26 cellular contexts compared by ENCODE assay signal in genomic region chr7:96838481-96838880, GRCh38.
A peak's percentile ranks its signal among the peaks of the same experiment; 100 is the strongest.
DNase-seq lines count a peak whose midpoint lies in the region; ATAC-seq, FAIRE-seq and TF ChIP-seq lines count a peak whose summit lies in the region.
"Had no signal": no experiment of that assay in that cellular context is flagged by ENCODE, and none has a peak within 500 bp of the region (broad histone marks: within the 10 kb centered on the region; RNA-seq: fewer than 3 reads in every experiment).

No MANE protein-coding gene starts in this region.

- H3K27ac Mint-ChIP-seq in T-helper 2 cell treated with Interferon-gamma antibody and Interleukin-4, amounts not matched to agents 5 μg/mL and 100 μg/mL, for 36 hours, result no peak overlapping the region
- H3K27ac Mint-ChIP-seq in natural killer cell, result no peak overlapping the region

- no peak for FAIRE-seq in HepG2 (lab: Jason Lieb, UNC)
- FAIRE-seq: GM12892, GM19239, H54 had no signal

- TF ChIP-seq RAD21 in HepG2 (CRISPR knock-in tag; IDR thresholded peaks at IDR 0.05), result no peak

- peaks cover 28% of the 10 kb centered on the region for H3K4me1 Mint-ChIP-seq in T-helper 2 cell treated with Interferon-gamma antibody and Interleukin-4, amounts not matched to agents 5 μg/mL and 100 μg/mL, for 36 hours (ENCODE audit: low read depth)
- peaks cover 43 to 47% of the 10 kb centered on the region in 2 donors for H3K4me1 Mint-ChIP-seq in natural killer cell

- POLR2A ChIA-PET in HepG2 (lab: Yijun Ruan, JAX), result interaction anchor here (1.5 kb wide), 1 partner anchor 178 kb away, joined by 3 read pairs; no protein-coding TSS in a partner anchor

- intact Hi-C loops in HepG2 (cut with micrococcal nuclease; ENCODE audit: unreplicated experiment), result no loop called here
- intact Hi-C loops in natural killer cell (cut with micrococcal nuclease), result no loop called here
- intact Hi-C loops in stomach (cut with DNase I; ENCODE audit: low total_unique reads), result no loop called here

- peaks cover 21 to 37% (median 31%) of the 10 kb centered on the region in 10 experiments for H3K4me1 ChIP-seq in BLaER1 treated with 17β-estradiol and CSF1 and Interleukin-3, amounts not matched to agents 10 nM and 100 nM
- H3K4me1 ChIP-seq in HepG2 (ENCODE audit: insufficient read depth, low read length) (peaks cover 23% of the 10 kb centered on the region), stomach (peaks cover 0 to 5% (median 0%) of the 10 kb centered on the region in 4 donors)
- H3K4me1 ChIP-seq: SJCRH30 had no signal

- in situ Hi-C loops in HepG2 (cut with HindIII; ENCODE audit: extremely low pct_ligation_motif_present, low pct_unique_long_range_greater_than_20kb), result no loop called here

- no peaks in the 10 kb centered on the region for H3K79me2 ChIP-seq in HepG2 (ENCODE audit: insufficient read depth, low read length)

- peaks cover 3% of the 10 kb centered on the region for H3K36me3 Mint-ChIP-seq in T-helper 2 cell treated with Interferon-gamma antibody and Interleukin-4, amounts not matched to agents 5 μg/mL and 100 μg/mL, for 36 hours (ENCODE audit: low read depth)
- H3K36me3 Mint-ChIP-seq in natural killer cell, result no peaks in the 10 kb centered on the region
- H3K36me3 Mint-ChIP-seq: CD8-positive, alpha-beta memory T cell; IgD-negative memory B cell had no signal

- TF ChIP-seq POLR2A in HepG2 (IDR thresholded peaks at IDR 0.05; ENCODE audit: insufficient read depth in 1 of 2, low read depth in 2 of 2, low read length in 2 of 2) (no peak), stomach (IDR thresholded peaks at IDR 0.05) (no peak)

- no peaks in the 10 kb centered on the region for H3K36me3 ChIP-seq in BLaER1 treated with 17β-estradiol and CSF1 and Interleukin-3, amounts not matched to agents 10 nM and 100 nM
- no peaks in the 10 kb centered on the region for H3K36me3 ChIP-seq in HepG2 (replicated peaks in 1 of 2; ENCODE audit: control insufficient read depth in 1 of 2, insufficient read depth in 2 of 2, low read length in 2 of 2)
- H3K36me3 ChIP-seq in stomach, result no peaks in the 10 kb centered on the region
- H3K36me3 ChIP-seq: SJCRH30 had no signal

- H3K9me3 ChIP-seq in BLaER1 treated with 17β-estradiol and CSF1 and Interleukin-3, amounts not matched to agents 10 nM and 100 nM (replicated peaks in 1 of 11), result no peaks in the 10 kb centered on the region
- H3K9me3 ChIP-seq in HepG2 (ENCODE audit: low read length) (no peaks in the 10 kb centered on the region), stomach (no peaks in the 10 kb centered on the region)
- H3K9me3 ChIP-seq: SJCRH30 had no signal

- H3K27me3 Mint-ChIP-seq in T-helper 2 cell treated with Interferon-gamma antibody and Interleukin-4, amounts not matched to agents 5 μg/mL and 100 μg/mL, for 36 hours (ENCODE audit: low read depth), result peaks cover 71% of the 10 kb centered on the region
- H3K27me3 Mint-ChIP-seq in natural killer cell (ENCODE audit: low read depth in 2 of 2), result peaks cover 17 to 36% of the 10 kb centered on the region in 2 donors

- no peaks in the 10 kb centered on the region for H4K20me1 ChIP-seq in BLaER1 treated with 17β-estradiol and CSF1 and Interleukin-3, amounts not matched to agents 10 nM and 100 nM
- no peaks in the 10 kb centered on the region for H4K20me1 ChIP-seq in HepG2 (ENCODE audit: insufficient read depth, low read length)

- no peak for DNase-seq in T-helper 2 cell treated with Interferon-gamma antibody and Interleukin-4, amounts not matched to agents 5 μg/mL and 100 μg/mL, for 36 hours (ENCODE audit: low spot score)
- DNase-seq in T-helper 2 cell (no peak), HepG2 (ENCODE audit: low spot score) (no peak), natural killer cell (no peak), stomach (no peak), NCI-H1930 (lab: John Stamatoyannopoulos, UW) (no peak)
- DNase-seq in activated CD4-positive, alpha-beta T cell treated with anti-CD3 and anti-CD28 coated beads for 48 hours, result no peak
- DNase-seq: Calu3; CD8-positive, alpha-beta memory T cell; DMS79 treated with DMSO at 0.1 percent for 48 hours; MM.1S; NCI-H1694 treated with DMSO at 0.1 percent for 48 hours; NCI-H2081 treated with DMSO at 0.1 percent for 48 hours; NCI-H2171; NCI-H524; NCI-H774; PC-3; SJCRH30 had no signal

- H3K4me2 ChIP-seq in BLaER1 treated with 17β-estradiol and CSF1 and Interleukin-3, amounts not matched to agents 10 nM and 100 nM, result peak overlapping the region; percentile 40 to 83 (median 75)
- 0 out of 2 replicates have a peak overlapping the region, but pooled peaks have one; percentile 11 for H3K4me2 ChIP-seq in HepG2 (ENCODE audit: low read depth, low read length)

- no peak overlapping the region for H3K4me3 ChIP-seq in BLaER1 treated with 17β-estradiol and CSF1 and Interleukin-3, amounts not matched to agents 10 nM and 100 nM
- H3K4me3 ChIP-seq in HepG2 (replicated peaks in 1 of 3; ENCODE audit: insufficient read depth in 1 of 3, low read depth in 2 of 3, low read length in 3 of 3) (no peak overlapping the region), stomach (no peak overlapping the region)
- H3K4me3 ChIP-seq: SJCRH30 had no signal

- BruUV-seq in HepG2 (replicated peaks; lab: Mats Ljungman, UMichigan), result no TSS peak

- H2AFZ ChIP-seq in HepG2 (ENCODE audit: low read length), result peak overlapping the region; percentile 50

- TF ChIP-seq CTCF in HepG2 (CRISPR knock-in tag; IDR thresholded peaks at IDR 0.05), result peak; percentile 35; the same call in 1 of the 2 replicates
- TF ChIP-seq CTCF in natural killer cell (IDR thresholded peaks at IDR 0.05), result no peak
- no peak for TF ChIP-seq CTCF in stomach (IDR thresholded peaks at IDR 0.05)

- H3K9me3 Mint-ChIP-seq in T-helper 2 cell treated with Interferon-gamma antibody and Interleukin-4, amounts not matched to agents 5 μg/mL and 100 μg/mL, for 36 hours, result peaks cover 5% of the 10 kb centered on the region
- no peaks in the 10 kb centered on the region for H3K9me3 Mint-ChIP-seq in natural killer cell
- H3K9me3 Mint-ChIP-seq: CD8-positive, alpha-beta memory T cell had no signal

- H3K9ac ChIP-seq in BLaER1 treated with 17β-estradiol and CSF1 and Interleukin-3, amounts not matched to agents 10 nM and 100 nM, result peak overlapping the region in 1 of 11 experiments; percentile 10; a peak in 2 of 22 replicates
- no peak overlapping the region for H3K9ac ChIP-seq in HepG2 (ENCODE audit: insufficient read depth, low read depth, low read length)
- H3K9ac ChIP-seq: KMS-11 had no signal

- peak overlapping the region in 9 of 11 experiments; percentile 37 to 75 (median 64); a peak in 18 of 22 replicates for H3K27ac ChIP-seq in BLaER1 treated with 17β-estradiol and CSF1 and Interleukin-3, amounts not matched to agents 10 nM and 100 nM
- H3K27ac ChIP-seq in HepG2 (ENCODE audit: extremely low read length, insufficient read depth, low read length) (no peak overlapping the region), stomach (no peak overlapping the region)
- H3K27ac ChIP-seq: C4-2B, KMS-11, SJCRH30 had no signal

- peak; percentile 89 for ATAC-seq in HepG2
- no peak for ATAC-seq in natural killer cell
- ATAC-seq: PC-3, SK-N-SH treated with all-trans-retinoic acid at 6 μM for 48 hours had no signal

- no peaks in the 10 kb centered on the region for H3K27me3 ChIP-seq in BLaER1 treated with 17β-estradiol and CSF1 and Interleukin-3, amounts not matched to agents 10 nM and 100 nM
- H3K27me3 ChIP-seq in HepG2 (ENCODE audit: control insufficient read depth in 1 of 2, insufficient read depth in 2 of 2, low read length in 2 of 2) (no peaks in the 10 kb centered on the region), stomach (no peaks in the 10 kb centered on the region)
- H3K27me3 ChIP-seq: SJCRH30 had no signal

- CTCF ChIA-PET in HepG2 (lab: Yijun Ruan, JAX; ENCODE audit: low intra/inter-chr PET ratio, low total read pairs), result no interaction called here

- no peak for TF ChIP-seq EP300 in HepG2 (IDR thresholded peaks at IDR 0.05; ENCODE audit: low read depth in 2 of 2, low read length in 2 of 2)
- TF ChIP-seq EP300 in HepG2 (CRISPR knock-in tag; IDR thresholded peaks at IDR 0.05; ENCODE audit: borderline replicate concordance), result no peak
- TF ChIP-seq EP300 in stomach (IDR thresholded peaks at IDR 0.05), result no peak

- peak overlapping the region; percentile 46 for H3K4me3 Mint-ChIP-seq in T-helper 2 cell treated with Interferon-gamma antibody and Interleukin-4, amounts not matched to agents 5 μg/mL and 100 μg/mL, for 36 hours
- H3K4me3 Mint-ChIP-seq in natural killer cell, result peak overlapping the region; percentile 21
- H3K4me3 Mint-ChIP-seq: CD8-positive, alpha-beta memory T cell had no signal

- WGBS in HepG2 (ENCODE audit: low lambda C conversion rate), result 27% methylated on average over 7 of the region's 7 CpGs
- WGBS in stomach, 5 donors, result 61 to 73% (median 67%) methylated on average over 7 of the region's 7 CpGs

TF ChIP-seq in HepG2, 621 proteins besides CTCF, POLR2A, EP300 and RAD21:
- TF ChIP-seq GATAD2A (CRISPR knock-in tag; IDR thresholded peaks at IDR 0.05) (0 out of 2 replicates have a peak, but pooled peaks have one; percentile 10), SMC3 (IDR thresholded peaks at IDR 0.05; ENCODE audit: low read length) (0 out of 2 replicates have a peak, but pooled peaks have one; percentile 24), PHF21A (CRISPR knock-in tag; IDR thresholded peaks at IDR 0.05) (no peak)

Comparison
In these comparisons a context has a peak if more than half of its experiments do, and no peak if none do; other contexts are left out.
1. H3K27ac ChIP-seq: peak in BLaER1 treated with 17β-estradiol and CSF1 and Interleukin-3, amounts not matched to agents 10 nM and 100 nM (9 of 11); none in HepG2 (single experiment) and stomach (0 of 5).